Comparison of ENCODE assay signal across 7 cellular contexts in the genomic region with DNA sequence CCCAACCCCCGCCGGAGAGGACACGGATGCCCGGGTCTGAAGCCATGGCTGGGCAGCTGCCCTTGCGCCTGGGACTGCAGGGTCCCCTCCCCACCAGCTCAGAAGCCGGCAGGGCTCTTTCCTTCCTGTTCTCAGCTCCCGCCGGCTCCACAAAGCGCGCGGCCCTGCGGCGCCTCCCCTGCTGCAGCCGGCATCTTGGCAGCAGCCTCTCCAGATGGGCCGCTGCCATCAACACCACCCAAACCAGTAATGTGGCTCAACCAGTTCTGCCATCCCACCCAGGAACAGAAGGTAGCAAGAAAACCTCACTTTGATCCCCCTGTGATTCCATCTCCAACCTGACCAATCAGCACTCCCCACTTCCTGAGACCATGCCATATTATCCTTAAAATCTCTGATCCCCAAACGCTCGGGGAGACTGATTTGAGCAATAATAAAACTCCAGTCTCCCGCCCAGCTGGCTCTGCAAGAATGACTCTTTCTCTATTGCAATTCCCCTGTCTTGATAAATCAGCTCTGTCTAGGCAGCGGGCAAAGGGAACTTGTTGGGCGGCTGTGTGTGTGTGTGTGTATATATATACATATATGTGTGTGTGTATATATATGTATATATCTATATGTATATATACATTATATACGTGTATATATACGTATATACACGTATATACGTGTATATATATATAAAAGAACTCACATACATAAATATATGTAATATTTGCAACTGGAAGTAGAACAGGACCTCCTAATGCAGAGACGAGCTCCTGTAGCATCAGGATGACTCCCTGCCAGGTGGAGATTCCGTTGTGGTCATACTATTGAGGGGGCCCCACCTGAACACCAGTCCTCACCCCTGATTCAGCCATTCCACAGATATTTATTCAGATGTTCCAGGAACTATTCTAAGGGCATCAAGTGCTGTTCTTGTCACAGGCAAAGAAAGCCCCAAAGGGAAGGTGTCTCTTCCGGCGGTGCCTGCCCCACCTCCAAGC.
DNase-seq lines count a peak whose midpoint lies in the region; TF ChIP-seq lines count a peak whose summit lies in the region.
"Not testable (repeated sequence)": the region's sequence is repeated elsewhere in the genome, so short reads cannot be mapped to it uniquely, and the experiment has no call there.

No MANE protein-coding gene starts in this region.

- not testable (repeated sequence) for H2AK5ac ChIP-seq in mesenchymal stem cell (ENCODE audit: low read length, severe bottlenecking)

- TF ChIP-seq CTCF in GM10248 (IDR thresholded peaks at IDR 0.05; ENCODE audit: control extremely low read depth, extremely low read depth, low read depth, missing control alignments); endothelial cell (IDR thresholded peaks at IDR 0.05; ENCODE audit: unreplicated experiment); right atrium auricular region (IDR thresholded peaks at IDR 0.05): not testable (repeated sequence)

- not testable (repeated sequence) for H3K4me1 ChIP-seq in right atrium auricular region; mesenchymal stem cell (ENCODE audit: control insufficient read depth, insufficient read depth, low read depth, low read length)

- peaks cover 15% of the 10 kb centered on the region for H3K4me1 Mint-ChIP-seq in endothelial cell (ENCODE audit: unreplicated experiment)

- CTCF ChIA-PET in GM10248 (lab: Yijun Ruan, JAX) = not testable (repeated sequence)

- H3K27ac ChIP-seq in right atrium auricular region; mesenchymal stem cell (ENCODE audit: low read length, poor library complexity, severe bottlenecking): not testable (repeated sequence)

- peak; percentile 11 for DNase-seq in GM10248 (ENCODE audit: extremely low spot score)
- DNase-seq in MG63 = peak; percentile 54
- DNase-seq in activated effector memory CD4-positive, alpha-beta T cell treated with anti-CD3 and anti-CD28 coated beads, Interleukin-2, amount 50 U/mL, for 16 hours = peak; percentile 61
- DNase-seq in endothelial cell (ENCODE audit: low spot score) = peak; percentile 89
- not testable (repeated sequence) for DNase-seq in right atrium auricular region (ENCODE audit: low spot score); mesenchymal stem cell
- peak; percentile 71 for DNase-seq in retina

- H2BK12ac ChIP-seq in mesenchymal stem cell (ENCODE audit: low read length in 2 of 2) = not testable (repeated sequence)

- peak overlapping the region; percentile 49 for H2AFZ ChIP-seq in mesenchymal stem cell (ENCODE audit: low read depth, low read length)

- H3K14ac ChIP-seq in mesenchymal stem cell (ENCODE audit: low read length in 2 of 2) = not testable (repeated sequence)

- not testable (repeated sequence) for H2BK5ac ChIP-seq in mesenchymal stem cell (ENCODE audit: low read depth, low read length, poor library complexity, severe bottlenecking)

- H3K36me3 ChIP-seq in MG63; right atrium auricular region; mesenchymal stem cell (ENCODE audit: control insufficient read depth in 1 of 2, insufficient read depth in 2 of 2, low read depth in 1 of 2, low read length in 2 of 2): not testable (repeated sequence)

- H3K4me2 ChIP-seq in mesenchymal stem cell (ENCODE audit: low read length, poor library complexity, severe bottlenecking) = peak overlapping the region; percentile 19

- peak overlapping the region; percentile 85 for H3K4me3 Mint-ChIP-seq in endothelial cell (ENCODE audit: unreplicated experiment)

- H4K91ac ChIP-seq in mesenchymal stem cell (ENCODE audit: low read length) = not testable (repeated sequence)

- H3K4me3 ChIP-seq in MG63 = not testable (repeated sequence)
- H3K4me3 ChIP-seq in right atrium auricular region (peak overlapping the region; percentile 17 to 43), mesenchymal stem cell (ENCODE audit: insufficient read depth in 1 of 2, low read depth in 1 of 2, low read length in 2 of 2) (peak overlapping the region; percentile 24 to 72)

- H3K27ac Mint-ChIP-seq in endothelial cell (ENCODE audit: unreplicated experiment) = peak overlapping the region; percentile 33

- not testable (repeated sequence) for H3K18ac ChIP-seq in mesenchymal stem cell (ENCODE audit: low read depth in 1 of 2, low read length in 2 of 2)

- H3K23ac ChIP-seq in mesenchymal stem cell (ENCODE audit: low read length in 2 of 2) = not testable (repeated sequence)

- H2BK15ac ChIP-seq in mesenchymal stem cell (ENCODE audit: low read depth, poor library complexity, severe bottlenecking) = not testable (repeated sequence)

- not testable (repeated sequence) for H3K9ac ChIP-seq in mesenchymal stem cell (ENCODE audit: low read length)

- not testable (repeated sequence) for H2BK120ac ChIP-seq in mesenchymal stem cell (ENCODE audit: low read depth, low read length)

- not testable (repeated sequence) for H3K9me3 Mint-ChIP-seq in endothelial cell (ENCODE audit: unreplicated experiment)

- not testable (repeated sequence) for H3K9me3 ChIP-seq in MG63; right atrium auricular region; mesenchymal stem cell (ENCODE audit: control insufficient read depth, low read length)

- not testable (repeated sequence) for H3K4ac ChIP-seq in mesenchymal stem cell (ENCODE audit: low read depth in 1 of 2, low read length in 2 of 2)

- H3K79me1 ChIP-seq in mesenchymal stem cell (replicated peaks; ENCODE audit: low read length, poor library complexity, severe bottlenecking) = not testable (repeated sequence)

- H3K27me3 Mint-ChIP-seq in endothelial cell (ENCODE audit: unreplicated experiment) = peaks cover 15% of the 10 kb centered on the region

- H3K27me3 ChIP-seq in MG63, right atrium auricular region: not testable (repeated sequence)
- H3K27me3 ChIP-seq in mesenchymal stem cell (ENCODE audit: control insufficient read depth in 1 of 2, insufficient read depth in 1 of 2, low read length in 2 of 2) = peaks cover 15 to 25% of the 10 kb centered on the region in 2 experiments

- H4K8ac ChIP-seq in mesenchymal stem cell (ENCODE audit: low read length) = not testable (repeated sequence)

- 8% methylated on average over 23 of the region's 28 CpGs for WGBS in mesenchymal stem cell

- not testable (repeated sequence) for H3K36me3 Mint-ChIP-seq in endothelial cell (ENCODE audit: low read depth, unreplicated experiment)

- POLR2A ChIA-PET in GM10248 (lab: Yijun Ruan, JAX) = not testable (repeated sequence)
